Comparison of ENCODE assay signal across 24 cellular contexts in the genomic region with DNA sequence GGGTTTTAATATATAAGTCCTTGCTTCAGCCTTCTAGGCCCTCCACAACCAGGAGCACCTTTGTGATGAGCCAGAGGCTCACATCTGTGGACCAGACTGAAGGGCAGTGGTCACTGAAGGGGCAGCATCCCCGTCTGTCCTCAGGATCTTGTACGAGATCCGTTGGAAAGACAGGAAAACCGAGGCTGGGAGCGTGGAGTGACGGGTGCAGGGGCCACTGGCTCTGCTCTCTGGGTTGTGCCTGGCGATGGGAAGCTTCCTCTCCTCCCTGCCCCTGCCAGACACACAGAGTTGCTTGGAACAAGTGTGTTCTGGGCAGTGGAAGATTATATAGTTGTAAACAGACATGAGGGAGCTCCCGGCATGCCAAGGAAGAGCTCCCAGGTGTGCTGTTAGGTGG.
"Had no signal": no experiment of that assay in that cellular context is flagged by ENCODE, and none has a peak within 500 bp of the region (broad histone marks: within the 10 kb centered on the region; RNA-seq: fewer than 3 reads in every experiment).

No MANE protein-coding gene starts in this region.

- H3K27me3 Mint-ChIP-seq: dendritic cell treated with granulocyte-macrophage colony-stimulating factor and Interleukin-4, amounts not matched to agents 40 ng/mL and 50 ng/mL, for 4 days; effector memory CD8-positive, alpha-beta T cell had no signal

- H3K4me1 ChIP-seq: foreskin keratinocyte, gastrocnemius medialis, gastroesophageal sphincter, heart left ventricle, heart right ventricle had no signal

- H3K4me3 Mint-ChIP-seq: dendritic cell treated with granulocyte-macrophage colony-stimulating factor and Interleukin-4, amounts not matched to agents 40 ng/mL and 50 ng/mL, for 4 days; effector memory CD8-positive, alpha-beta T cell; endodermal cell had no signal

- H3K4me3 ChIP-seq: colonic mucosa, coronary artery, dorsolateral prefrontal cortex, esophagus muscularis mucosa, esophagus squamous epithelium, gastrocnemius medialis, gastroesophageal sphincter, heart left ventricle, heart right ventricle had no signal

- H3K4me1 Mint-ChIP-seq: endodermal cell had no signal

- H3K9me3 ChIP-seq: colonic mucosa, esophagus muscularis mucosa, esophagus squamous epithelium, gastrocnemius medialis, gastroesophageal sphincter, heart left ventricle, heart right ventricle had no signal

- H3K27ac Mint-ChIP-seq: dendritic cell treated with granulocyte-macrophage colony-stimulating factor and Interleukin-4, amounts not matched to agents 40 ng/mL and 50 ng/mL, for 4 days; effector memory CD8-positive, alpha-beta T cell had no signal

- H3K36me3 ChIP-seq: colonic mucosa, gastrocnemius medialis had no signal

- DNase-seq: colonic mucosa; cortex of kidney; dermis blood vessel endothelial cell; dorsolateral prefrontal cortex; effector CD4-positive, alpha-beta T cell; effector CD8-positive, alpha-beta T cell; effector memory CD4-positive, alpha-beta T cell; effector memory CD8-positive, alpha-beta T cell; endodermal cell; erythroblast; esophagus squamous epithelium; foreskin fibroblast; foreskin keratinocyte; gastrocnemius medialis; glutamatergic neuron; head of caudate nucleus; heart left ventricle; heart right ventricle had no signal

- H3K9me3 Mint-ChIP-seq: dendritic cell treated with granulocyte-macrophage colony-stimulating factor and Interleukin-4, amounts not matched to agents 40 ng/mL and 50 ng/mL, for 4 days; effector memory CD8-positive, alpha-beta T cell had no signal

- H3K27me3 ChIP-seq: colonic mucosa, dorsolateral prefrontal cortex, esophagus muscularis mucosa, esophagus squamous epithelium, foreskin keratinocyte, gastrocnemius medialis, gastroesophageal sphincter, heart left ventricle, heart right ventricle had no signal

- ATAC-seq: effector memory CD8-positive, alpha-beta T cell; esophagus mucosa; foreskin keratinocyte; gastrocnemius medialis; gastroesophageal sphincter had no signal

- H3K27ac ChIP-seq: colonic mucosa, coronary artery, dorsolateral prefrontal cortex, epithelial cell of prostate, esophagus muscularis mucosa, esophagus squamous epithelium, foreskin keratinocyte, gastrocnemius medialis, gastroesophageal sphincter, heart left ventricle, heart right ventricle had no signal
